Comparison of ENCODE assay signal across 1 cellular context in genomic region chr10:5666324-5667220, GRCh38.
TF ChIP-seq lines count a peak whose summit lies in the region.

Gene ASB13, minus strand, starts transcription at chr10:5666595. Its CDS starts 44 bp downstream, at chr10:5666551.

TF ChIP-seq in HepG2, 621 proteins besides CTCF, POLR2A, EP300 and RAD21 (continued from another document and continues in another):
- TF ChIP-seq KDM6A (CRISPR knock-in tag; IDR thresholded peaks at IDR 0.05; ENCODE audit: low read depth) (no peak), GTF3A (CRISPR knock-in tag; conservative IDR thresholded peaks at IDR 0.05) (no peak), SETDB1 (CRISPR knock-in tag; IDR thresholded peaks at IDR 0.05; ENCODE audit: borderline replicate concordance) (no peak), KDM4B (CRISPR knock-in tag; IDR thresholded peaks at IDR 0.05) (no peak), ZBTB7A (CRISPR knock-in tag; IDR thresholded peaks at IDR 0.05) (peak; percentile 74; the same call in 1 of the 2 replicates), TMF1 (CRISPR knock-in tag; IDR thresholded peaks at IDR 0.05; ENCODE audit: low read depth) (no peak), CEBPG (CRISPR knock-in tag; IDR thresholded peaks at IDR 0.05) (peak; percentile 17; the same call in 1 of the 2 replicates), SMAD3 (CRISPR knock-in tag; IDR thresholded peaks at IDR 0.05) (no peak), LBX2 (CRISPR knock-in tag; IDR thresholded peaks at IDR 0.05; ENCODE audit: borderline replicate concordance) (no peak), RCOR2 (CRISPR knock-in tag; IDR thresholded peaks at IDR 0.05) (no peak), ZHX1 (CRISPR knock-in tag; IDR thresholded peaks at IDR 0.05; ENCODE audit: low read depth) (no peak; the same call in 1 of the 2 replicates), ZBTB7B (CRISPR knock-in tag; IDR thresholded peaks at IDR 0.05) (no peak), ZBTB42 (CRISPR knock-in tag; IDR thresholded peaks at IDR 0.05) (no peak), IRF1 (CRISPR knock-in tag; IDR thresholded peaks at IDR 0.05; ENCODE audit: low read depth) (no peak), PLRG1 (conservative IDR thresholded peaks at IDR 0.05) (no peak), RARG (CRISPR knock-in tag; IDR thresholded peaks at IDR 0.05; ENCODE audit: low read depth) (no peak), KAT7 (CRISPR knock-in tag; IDR thresholded peaks at IDR 0.05; ENCODE audit: borderline replicate concordance) (no peak), ZNF24 (IDR thresholded peaks at IDR 0.05) (no peak), KLF9 (CRISPR knock-in tag; IDR thresholded peaks at IDR 0.05; ENCODE audit: low read depth) (no peak), MEIS1 (CRISPR knock-in tag; IDR thresholded peaks at IDR 0.05; ENCODE audit: borderline replicate concordance) (peak; percentile 42; the same call in 1 of the 2 replicates), FOSL1 (CRISPR knock-in tag; IDR thresholded peaks at IDR 0.05; ENCODE audit: borderline replicate concordance) (no peak), ZNF331 (CRISPR knock-in tag; IDR thresholded peaks at IDR 0.05) (no peak; the same call in 1 of the 2 replicates), ZNF280B (CRISPR knock-in tag; IDR thresholded peaks at IDR 0.05; ENCODE audit: borderline replicate concordance) (no peak), ZNF317 (CRISPR knock-in tag; IDR thresholded peaks at IDR 0.05) (no peak), FOXK1 (CRISPR knock-in tag; IDR thresholded peaks at IDR 0.05; ENCODE audit: borderline replicate concordance, low read depth) (no peak), NCOA5 (CRISPR knock-in tag; IDR thresholded peaks at IDR 0.05) (no peak), MED8 (CRISPR knock-in tag; IDR thresholded peaks at IDR 0.05; ENCODE audit: insufficient replicate concordance) (no peak), ZNF12 (CRISPR knock-in tag; IDR thresholded peaks at IDR 0.05) (no peak), BRD4 (CRISPR knock-in tag; IDR thresholded peaks at IDR 0.05) (peak; percentile 32; the same call in 1 of the 2 replicates), DR1 (CRISPR knock-in tag; IDR thresholded peaks at IDR 0.05) (no peak), ZBTB37 (CRISPR knock-in tag; IDR thresholded peaks at IDR 0.05) (no peak), IKZF4 (CRISPR knock-in tag; IDR thresholded peaks at IDR 0.05; ENCODE audit: borderline replicate concordance, low read depth, not compliant biosample characterization) (no peak), ADNP (CRISPR knock-in tag; IDR thresholded peaks at IDR 0.05) (peak; percentile 52; the same call in 1 of the 2 replicates), ZNF512B (CRISPR knock-in tag; IDR thresholded peaks at IDR 0.05; ENCODE audit: borderline replicate concordance) (peak; percentile 85; the same call in 1 of the 2 replicates), RBM22 (optimal IDR thresholded peaks at IDR 0.05; ENCODE audit: low read length) (no peak), ZNF737 (CRISPR knock-in tag; IDR thresholded peaks at IDR 0.05; ENCODE audit: borderline replicate concordance) (no peak), ZNF512 (CRISPR knock-in tag; IDR thresholded peaks at IDR 0.05) (peak; percentile 77; the same call in 1 of the 2 replicates), ZNF672 (CRISPR knock-in tag; IDR thresholded peaks at IDR 0.05) (peak; percentile 24; the same call in 1 of the 2 replicates), HDAC2 (CRISPR knock-in tag; IDR thresholded peaks at IDR 0.05) (peak; percentile 32; the same call in 1 of the 2 replicates), ZMYM4 (CRISPR knock-in tag; IDR thresholded peaks at IDR 0.05) (no peak), XBP1 (CRISPR knock-in tag; IDR thresholded peaks at IDR 0.05) (no peak), ZNF800 (CRISPR knock-in tag; IDR thresholded peaks at IDR 0.05) (no peak), CHD4 (IDR thresholded peaks at IDR 0.05; ENCODE audit: borderline replicate concordance, low read length) (no peak), ZFP91 (CRISPR knock-in tag; IDR thresholded peaks at IDR 0.05; ENCODE audit: borderline replicate concordance) (peak; percentile 33), ELK4 (CRISPR knock-in tag; IDR thresholded peaks at IDR 0.05; ENCODE audit: borderline replicate concordance) (no peak), ISX (CRISPR knock-in tag; conservative IDR thresholded peaks at IDR 0.05) (no peak), BCL6 (CRISPR knock-in tag; IDR thresholded peaks at IDR 0.05) (no peak; the same call in 1 of the 2 replicates), ZUFSP (CRISPR knock-in tag; IDR thresholded peaks at IDR 0.05; ENCODE audit: borderline replicate concordance) (no peak), NR1H2 (CRISPR knock-in tag; IDR thresholded peaks at IDR 0.05; ENCODE audit: borderline replicate concordance, low read depth) (no peak), TOPORS (CRISPR knock-in tag; IDR thresholded peaks at IDR 0.05) (no peak)
